ENCODE assay signal across 1 cellular context in the genomic region with DNA sequence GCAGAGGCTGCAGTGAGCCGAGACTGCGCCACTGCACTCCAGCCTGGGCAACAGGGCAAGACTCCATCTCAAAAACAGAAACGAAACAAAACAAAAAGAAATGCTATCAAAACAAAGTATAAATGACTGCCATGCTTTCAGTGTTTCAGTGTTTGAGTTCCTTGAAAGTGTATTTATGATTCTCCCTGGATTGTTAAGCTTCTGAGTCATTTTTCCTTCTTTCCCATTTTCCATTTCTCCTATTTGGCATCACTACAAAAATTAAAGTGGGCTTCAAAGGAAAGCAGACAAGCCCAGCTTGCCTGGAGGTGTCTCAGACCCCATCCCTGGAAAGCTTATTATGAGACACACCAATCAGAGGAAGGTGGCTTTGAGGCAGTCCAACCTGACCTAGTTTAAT.
TF ChIP-seq lines count a peak whose summit lies in the region.

No MANE protein-coding gene starts in this region.

TF ChIP-seq in endothelial cell of umbilical vein, 7 proteins besides CTCF, POLR2A, EP300 and RAD21:
- TF ChIP-seq FOS (IDR thresholded peaks at IDR 0.05; ENCODE audit: borderline replicate concordance, insufficient read depth, low read length) (peak; percentile 43), POLR2AphosphoS5 (IDR thresholded peaks at IDR 0.05; ENCODE audit: insufficient read depth, low read depth, low read length) (no peak), JUN (IDR thresholded peaks at IDR 0.05; ENCODE audit: borderline replicate concordance, insufficient read depth, insufficient read length, low read depth) (no peak), EZH2 (IDR thresholded peaks at IDR 0.05; ENCODE audit: borderline replicate concordance, low read depth, low read length, severe bottlenecking) (no peak), GATA2 (IDR thresholded peaks at IDR 0.05; ENCODE audit: insufficient read depth, insufficient read length, low read depth, low read length) (no peak), MYC (IDR thresholded peaks at IDR 0.05; ENCODE audit: low read depth, low read length) (no peak)
- TF ChIP-seq, protein P1, sequence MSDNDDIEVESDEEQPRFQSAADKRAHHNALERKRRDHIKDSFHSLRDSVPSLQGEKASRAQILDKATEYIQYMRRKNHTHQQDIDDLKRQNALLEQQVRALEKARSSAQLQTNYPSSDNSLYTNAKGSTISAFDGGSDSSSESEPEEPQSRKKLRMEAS (IDR thresholded peaks at IDR 0.05; ENCODE audit: insufficient read depth, insufficient read length), result no peak
